Comparison of ENCODE assay signal across 1 cellular context in genomic region chr17:28262123-28262745, GRCh38. TPM values are rescaled to one million over a fixed set of nuclear protein-coding genes. Genes with fewer than 3 reads are reported as not detected.
"Had no signal": no experiment of that assay in that cellular context is flagged by ENCODE, and none has a peak within 500 bp of the region (broad histone marks: within the 10 kb centered on the region; RNA-seq: fewer than 3 reads in every experiment).

No MANE protein-coding gene starts in this region.

RNA-seq across cellular contexts. Expression of gene TMEM97, which starts 56.8 kb away (rescaled TPM):
- total RNA-seq: ascending aorta had no signal
